ENCODE assay signal across 9 cellular contexts in the genomic region with DNA sequence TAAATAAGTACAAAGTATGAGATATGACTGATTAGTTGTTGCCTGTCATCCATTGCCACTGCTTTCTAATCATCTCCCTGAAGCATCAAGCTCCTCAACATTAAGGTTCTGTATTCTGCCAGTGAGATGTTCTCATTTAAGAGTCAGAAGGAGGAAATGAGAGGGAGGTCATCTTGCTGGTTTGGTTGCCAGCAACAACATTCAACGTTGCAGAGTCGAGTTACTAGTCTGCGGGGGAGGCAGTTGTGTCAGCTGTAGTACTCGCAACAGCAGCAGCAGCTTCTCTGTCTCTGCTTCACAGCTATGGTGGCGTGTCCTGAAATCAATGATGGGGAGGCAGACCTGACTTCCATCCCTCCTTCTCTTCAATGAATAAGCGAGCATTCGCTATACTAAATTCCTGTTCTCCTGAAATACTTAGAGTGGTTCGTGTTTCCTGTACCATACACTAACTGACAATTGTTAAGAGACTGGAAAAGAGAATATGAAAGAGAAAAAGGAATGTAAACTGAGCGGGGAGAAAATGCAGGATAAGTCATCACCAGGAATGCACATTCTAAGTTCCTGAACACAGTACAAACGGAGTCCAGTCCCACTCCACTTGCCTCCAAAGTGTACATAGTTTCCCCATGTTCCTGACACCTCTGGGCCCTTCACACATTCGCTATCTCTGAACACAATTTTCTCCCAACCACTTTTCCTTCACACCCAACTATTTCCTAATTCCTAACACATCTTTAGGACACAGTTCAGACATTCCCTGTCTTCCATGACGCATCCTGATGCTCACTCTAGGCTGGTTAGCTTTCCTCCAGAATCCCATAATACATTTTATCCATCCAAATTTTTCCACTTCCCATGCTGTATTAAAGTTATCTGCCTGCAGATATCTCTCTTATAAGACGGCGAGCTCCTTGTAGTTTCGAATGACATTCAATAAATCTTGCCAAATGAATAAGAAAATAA.
DNase-seq lines count a peak whose midpoint lies in the region; FAIRE-seq and TF ChIP-seq lines count a peak whose summit lies in the region.
"Had no signal": no experiment of that assay in that cellular context is flagged by ENCODE, and none has a peak within 500 bp of the region (broad histone marks: within the 10 kb centered on the region; RNA-seq: fewer than 3 reads in every experiment).

No MANE protein-coding gene starts in this region.

- no peaks in the 10 kb centered on the region for H3K27me3 ChIP-seq in H9 (ENCODE audit: insufficient read depth, low read length)
- H3K27me3 ChIP-seq: esophagus squamous epithelium had no signal

- no peak overlapping the region for H3K4me3 Mint-ChIP-seq in H9

- no peak overlapping the region for H4K8ac ChIP-seq in H9 (replicated peaks; ENCODE audit: insufficient read length, low read depth, low read length)

- H3T11ph ChIP-seq in H9 (ENCODE audit: low read length): no peak overlapping the region

- H3K9me3 Mint-ChIP-seq in H9: no peaks in the 10 kb centered on the region

- H3K23ac ChIP-seq in H9 (ENCODE audit: insufficient read length, low read depth, low read length): no peak overlapping the region

- H2AFZ ChIP-seq in H9 (ENCODE audit: low read length): no peak overlapping the region

- TF ChIP-seq CTCF in H9 (conservative IDR thresholded peaks at IDR 0.05) (no peak), kidney (IDR thresholded peaks at IDR 0.05; ENCODE audit: borderline replicate concordance, extremely low read depth, insufficient read depth) (no peak)

- no peak overlapping the region for H3K14ac ChIP-seq in H9 (ENCODE audit: insufficient read depth, low read length)

- no peak overlapping the region for H3K4ac ChIP-seq in H9 (ENCODE audit: low read depth, low read length)

- H4K20me1 ChIP-seq in H9 (ENCODE audit: control insufficient read depth, insufficient read depth, insufficient read length): no peaks in the 10 kb centered on the region

- peak overlapping the region in 2 of 3 experiments; percentile 2 to 38; a peak in 1 of 7 replicates for H3K27ac Mint-ChIP-seq in H9

- H2BK15ac ChIP-seq in H9 (ENCODE audit: low read depth, low read length): no peak overlapping the region

- no peak overlapping the region for H2BK20ac ChIP-seq in H9 (ENCODE audit: low read depth, low read length, poor library complexity, severe bottlenecking)

- intact Hi-C loops in kidney (cut with DNase I): no loop called here

- H2AK5ac ChIP-seq in H9 (ENCODE audit: insufficient read length, low read length): no peak overlapping the region

- H3K27me3 Mint-ChIP-seq in H9 (ENCODE audit: low read depth): no peaks in the 10 kb centered on the region

- peaks cover 19 to 21% of the 10 kb centered on the region in 2 experiments for H3K4me1 Mint-ChIP-seq in H9

- no peaks in the 10 kb centered on the region for H3K36me3 Mint-ChIP-seq in H9 (ENCODE audit: insufficient read depth in 1 of 3, low read depth in 3 of 3)

- H3K9ac ChIP-seq in H9 (ENCODE audit: extremely low read depth, insufficient read length, low read length): no peak overlapping the region
- no peak overlapping the region for H3K9ac ChIP-seq in kidney (ENCODE audit: low read length in 2 of 2)

- peak; percentile 6 for DNase-seq in AG08395 (ENCODE audit: low spot score)
- peak; percentile 56 for DNase-seq in H9
- peak; percentile 87 for DNase-seq in amniotic stem cell (lab: John Stamatoyannopoulos, UW)
- DNase-seq in kidney: peak; percentile 73
- DNase-seq in HUDEP-2 (lab: John Stamatoyannopoulos, UW; ENCODE audit: unreplicated experiment in 76 of 76): no peak
- DNase-seq in Ammon's horn (ENCODE audit: low spot score): no peak
- DNase-seq in UCSD-AML1 (lab: John Stamatoyannopoulos, UW; ENCODE audit: unreplicated experiment): no peak
- no peak for DNase-seq in NCI-H2196 (lab: John Stamatoyannopoulos, UW; ENCODE audit: unreplicated experiment)
- DNase-seq: esophagus squamous epithelium had no signal

- H3K36me3 ChIP-seq in kidney (ENCODE audit: control insufficient read depth in 1 of 2, insufficient read depth in 2 of 2, low read length in 2 of 2): no peaks in the 10 kb centered on the region
- H3K36me3 ChIP-seq: esophagus squamous epithelium had no signal

- no peak overlapping the region for H4K91ac ChIP-seq in H9 (ENCODE audit: insufficient read length, low read depth, low read length)

- H3K79me2 ChIP-seq in H9 (ENCODE audit: insufficient read depth, low read length): no peaks in the 10 kb centered on the region

- no peak overlapping the region for H3K27ac ChIP-seq in H9 (ENCODE audit: insufficient read length, low read depth, low read length)
- no peak overlapping the region for H3K27ac ChIP-seq in kidney (ENCODE audit: low read depth in 2 of 2, low read length in 2 of 2)
- H3K27ac ChIP-seq: esophagus squamous epithelium had no signal

- FAIRE-seq in kidney (lab: Jason Lieb, UNC): no peak

- no peak overlapping the region for H2BK5ac ChIP-seq in H9 (ENCODE audit: insufficient read length, low read length)

- H4K5ac ChIP-seq in H9 (ENCODE audit: insufficient read length, low read depth, low read length): no peak overlapping the region

- H2BK120ac ChIP-seq in H9 (ENCODE audit: low read depth, low read length, poor library complexity, severe bottlenecking): no peak overlapping the region

- H3K79me1 ChIP-seq in H9 (ENCODE audit: insufficient read depth, low read depth, low read length, poor library complexity, severe bottlenecking): no peaks in the 10 kb centered on the region

- H2BK12ac ChIP-seq in H9 (ENCODE audit: insufficient read length, low read depth, low read length): no peak overlapping the region

- H3K4me3 ChIP-seq in kidney (ENCODE audit: low read length in 2 of 2): no peak overlapping the region
- H3K4me3 ChIP-seq: esophagus squamous epithelium had no signal

- WGBS in H9 (ENCODE audit: extremely low coverage, insufficient read length, low lambda C conversion rate): 100% methylated on average over 1 of the region's 15 CpGs

- H3K9me3 ChIP-seq in H9 (ENCODE audit: control insufficient read depth, low read depth, low read length) (no peaks in the 10 kb centered on the region), kidney (ENCODE audit: control insufficient read depth in 1 of 2, low read length in 2 of 2) (no peaks in the 10 kb centered on the region)
- H3K9me3 ChIP-seq: esophagus squamous epithelium had no signal

- no peak overlapping the region for H3K18ac ChIP-seq in H9 (ENCODE audit: insufficient read length, low read depth, low read length)

- H3K23me2 ChIP-seq in H9 (ENCODE audit: insufficient read length, low read depth, low read length, poor library complexity, severe bottlenecking): no peaks in the 10 kb centered on the region

- no peaks in the 10 kb centered on the region; the same call in 1 of the 2 replicates for H3K4me1 ChIP-seq in H9 (ENCODE audit: insufficient read depth, low read length)
- peaks cover 0 to 2% of the 10 kb centered on the region in 2 donors for H3K4me1 ChIP-seq in kidney (ENCODE audit: control insufficient read depth in 1 of 2, insufficient read depth in 1 of 2, low read depth in 1 of 2, low read length in 2 of 2)
- H3K4me1 ChIP-seq: esophagus squamous epithelium had no signal

- no peak overlapping the region for H3K56ac ChIP-seq in H9 (ENCODE audit: insufficient read length, low read depth, low read length)

- H3K4me2 ChIP-seq in H9 (ENCODE audit: insufficient read depth, insufficient read length, low read length): no peak overlapping the region

Comparison
In these comparisons a context has a peak if more than half of its experiments do, and no peak if none do; other contexts are left out.
1. DNase-seq: peak in AG08395 (single experiment), H9 (single experiment), amniotic stem cell (single experiment) and kidney (single experiment); none in HUDEP-2 (0 of 76), Ammon's horn (single experiment), UCSD-AML1 (single experiment) and NCI-H2196 (single experiment).